ENCODE assay signal across 7 cellular contexts in the genomic region with DNA sequence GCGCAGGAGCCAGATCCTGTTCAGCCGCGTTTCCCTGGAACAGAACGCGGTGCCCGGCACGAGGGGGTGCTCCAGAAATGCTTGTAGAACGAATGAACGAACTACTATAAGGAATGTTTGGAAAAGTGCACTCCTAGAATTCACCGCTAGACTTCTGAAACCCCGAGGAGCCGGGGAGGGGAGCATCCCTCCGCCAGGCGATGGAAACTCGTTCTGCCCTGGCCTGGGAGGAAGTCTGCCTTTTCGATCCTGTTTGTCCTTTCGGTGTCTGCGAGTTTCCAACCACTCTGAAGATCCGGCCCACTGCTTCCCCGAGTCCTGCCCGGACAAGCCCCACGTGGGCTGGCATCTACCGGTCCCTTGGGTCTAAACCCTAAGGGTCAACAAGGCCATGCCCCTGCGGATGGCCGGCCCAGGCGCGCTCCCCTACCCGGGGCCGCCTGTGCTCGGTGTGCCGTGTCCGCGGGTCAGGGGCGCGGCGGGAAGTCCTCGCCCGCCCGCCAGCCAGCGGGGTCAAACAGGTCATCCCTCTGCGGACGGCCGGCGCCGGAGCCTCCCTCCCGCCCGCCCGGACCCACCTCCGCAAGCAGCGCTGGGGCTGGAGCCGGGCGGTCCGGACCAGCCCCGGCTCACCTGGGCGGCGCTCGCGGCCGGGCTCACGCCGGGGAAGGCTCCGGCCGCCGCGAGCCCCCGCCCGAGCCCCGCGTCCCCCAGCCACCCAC. TPM values are rescaled to one million over a fixed set of nuclear protein-coding genes. Genes with fewer than 3 reads are reported as not detected.
DNase-seq lines count a peak whose midpoint lies in the region; ATAC-seq and TF ChIP-seq lines count a peak whose summit lies in the region.

No MANE protein-coding gene starts in this region.

- DNase-seq in GM23338 (ENCODE audit: low spot score) (peak; percentile 69), RWPE1 (ENCODE audit: low spot score) (peak; percentile 88), fibroblast of mammary gland (ENCODE audit: low read depth) (peak; percentile 32), nephron progenitor cell (peak; percentile 66), OCI-LY7 (ENCODE audit: low spot score) (no peak), T1000 (lab: John Stamatoyannopoulos, UW) (no peak)

- peak overlapping the region; percentile 82 for H3K4me3 ChIP-seq in GM23338
- H3K4me3 ChIP-seq in fibroblast of mammary gland (ENCODE audit: control insufficient read depth, low read depth, low read length) = peak overlapping the region; percentile 20
- H3K4me3 ChIP-seq in OCI-LY7 (ENCODE audit: low read depth, low read length, poor library complexity, severe bottlenecking) = no peak overlapping the region

- POLR2A ChIA-PET in RWPE1 (lab: Yijun Ruan, JAX; ENCODE audit: low non-redundant PET) = no interaction called here
- POLR2A ChIA-PET in OCI-LY7 (lab: Charles Lee) = no interaction called here

- intact Hi-C loops in OCI-LY7 (cut with micrococcal nuclease; ENCODE audit: unreplicated experiment) = no loop called here

- no peaks in the 10 kb centered on the region for H3K36me3 ChIP-seq in GM23338 (ENCODE audit: insufficient read depth)
- H3K36me3 ChIP-seq in OCI-LY7 (ENCODE audit: insufficient read depth, low read length) = no peaks in the 10 kb centered on the region

- no peaks in the 10 kb centered on the region for H3K79me2 ChIP-seq in GM23338 (replicated peaks; ENCODE audit: insufficient read depth)
- no peaks in the 10 kb centered on the region for H3K79me2 ChIP-seq in OCI-LY7 (ENCODE audit: insufficient read depth, low read depth, low read length)

- H3K4me1 Mint-ChIP-seq in GM23338 = peaks cover 27% of the 10 kb centered on the region
- peaks cover 73% of the 10 kb centered on the region for H3K4me1 Mint-ChIP-seq in nephron progenitor cell

- CTCF ChIA-PET in RWPE1 (lab: Yijun Ruan, JAX) (interaction anchor here (0.7 to 2.1 kb wide), 3 partner anchors 30 to 111 kb away, joined by 3 to 10 read pairs (median 3); no protein-coding TSS in a partner anchor), OCI-LY7 (lab: Charles Lee; ENCODE audit: unreplicated experiment) (interaction anchor here (0.6 kb wide), 1 partner anchor 21 kb away, joined by 4 read pairs; no protein-coding TSS in a partner anchor)

- no peaks in the 10 kb centered on the region; the same call in 2 of the 3 replicates for H3K36me3 Mint-ChIP-seq in GM23338 (ENCODE audit: low read depth)
- H3K36me3 Mint-ChIP-seq in nephron progenitor cell (ENCODE audit: low read depth) = peaks cover 9% of the 10 kb centered on the region

- H3K9me3 Mint-ChIP-seq in GM23338 (no peaks in the 10 kb centered on the region), nephron progenitor cell (no peaks in the 10 kb centered on the region)

- H3K4me3 Mint-ChIP-seq in GM23338 = peak overlapping the region; percentile 78
- H3K4me3 Mint-ChIP-seq in nephron progenitor cell = peak overlapping the region; percentile 86

- ATAC-seq in GM23338 = peak; percentile 33
- ATAC-seq in GM18909 (IDR thresholded peaks at IDR 0.05; ENCODE audit: poor library complexity, unreplicated experiment) = no peak

- BruUV-seq in OCI-LY7 (replicated peaks; lab: Mats Ljungman, UMichigan) = no TSS peak

- H3K9me3 ChIP-seq in OCI-LY7 (ENCODE audit: low read length) = no peaks in the 10 kb centered on the region

- H3K4me1 ChIP-seq in GM23338 (ENCODE audit: insufficient read depth) (peaks cover 12% of the 10 kb centered on the region; the same call in 1 of the 2 replicates), OCI-LY7 (ENCODE audit: insufficient read depth, low read length, poor library complexity, severe bottlenecking) (no peaks in the 10 kb centered on the region)

- peaks cover 48% of the 10 kb centered on the region for H3K27me3 ChIP-seq in GM23338 (ENCODE audit: insufficient read depth)

- H3F3A ChIP-seq in GM23338 (replicated peaks; ENCODE audit: low read depth) = 0 out of 2 replicates have a peak, but pooled peaks cover 3% of the 10 kb centered on the region

- H3K27me3 Mint-ChIP-seq in GM23338 (ENCODE audit: insufficient read depth, low read depth, poor library complexity) = peaks cover 27% of the 10 kb centered on the region
- H3K27me3 Mint-ChIP-seq in nephron progenitor cell (ENCODE audit: low read depth, poor library complexity) = peaks cover 12% of the 10 kb centered on the region

- H3K9me2 ChIP-seq in GM23338 (ENCODE audit: insufficient read depth) (no peaks in the 10 kb centered on the region), OCI-LY7 (ENCODE audit: insufficient read depth, low read length) (no peaks in the 10 kb centered on the region)

- TF ChIP-seq CTCF in GM23338 (conservative IDR thresholded peaks at IDR 0.05; ENCODE audit: low read depth in 2 of 2) (peak in 1 of 2 experiments; percentile 27; a peak in 2 of 4 replicates), RWPE1 (conservative IDR thresholded peaks at IDR 0.05; ENCODE audit: low read depth) (no peak; the same call in 1 of the 2 replicates), fibroblast of mammary gland (conservative IDR thresholded peaks at IDR 0.05; ENCODE audit: control insufficient read depth, insufficient read depth, low read depth, low read length) (peak; percentile 12), nephron progenitor cell (IDR thresholded peaks at IDR 0.05) (no peak), OCI-LY7 (conservative IDR thresholded peaks at IDR 0.05; ENCODE audit: low read length) (no peak)

- H3K27ac ChIP-seq in GM23338 (ENCODE audit: low read depth) (no peak overlapping the region), RWPE1 (peak overlapping the region; percentile 98), OCI-LY7 (ENCODE audit: low read depth, low read length, poor library complexity, severe bottlenecking) (no peak overlapping the region)

- H4K20me1 ChIP-seq in GM23338 (replicated peaks; ENCODE audit: insufficient read depth) (no peaks in the 10 kb centered on the region), OCI-LY7 (ENCODE audit: insufficient read depth, low read length) (no peaks in the 10 kb centered on the region)

- H3K27ac Mint-ChIP-seq in GM23338 (no peak overlapping the region), nephron progenitor cell (peak overlapping the region; percentile 80)

- peak overlapping the region; percentile 93 for H3K4me2 ChIP-seq in GM23338
- no peak overlapping the region for H3K4me2 ChIP-seq in OCI-LY7 (ENCODE audit: low read length)

- H2AFZ ChIP-seq in GM23338 (peak overlapping the region; percentile 93), OCI-LY7 (ENCODE audit: low read length) (no peak overlapping the region)

TF ChIP-seq in GM23338, 12 proteins besides CTCF, POLR2A, EP300 and RAD21 (continues in another document):
- TF ChIP-seq ZNF331 (CRISPR knock-in tag; IDR thresholded peaks at IDR 0.05; ENCODE audit: low read depth) (no peak), ZNF114 (CRISPR knock-in tag; IDR thresholded peaks at IDR 0.05) (no peak), REST (IDR thresholded peaks at IDR 0.05; ENCODE audit: unreplicated experiment) (no peak), EZH2phosphoT487 (IDR thresholded peaks at IDR 0.05; ENCODE audit: unreplicated experiment) (no peak)

RNA-seq across cellular contexts. Expression of gene SULF2, which starts 0.5 kb away (rescaled TPM):
- total RNA-seq in GM23338 (2014; rRNA removed; shearing (Covaris generic)) = 14.0 and 20.7 TPM in 2 replicates
- polyA plus RNA-seq in GM23338 (2016; fragmentation: Nextera tagmentation; extraction: Ambion mirVana) = 9.5 and 10.7 TPM in 2 replicates
- 0.03 TPM in 1 of 2 replicates, not detected in the other for total RNA-seq in OCI-LY7 (2014; rRNA removed; shearing (Covaris generic))
- 0.51 TPM in 1 of 2 replicates, not detected in the other for total RNA-seq in OCI-LY7 (2022)

Comparison
In these comparisons a context has a peak if more than half of its experiments do, and no peak if none do; other contexts are left out.
1. DNase-seq: peak in GM23338 (single experiment), RWPE1 (single experiment), fibroblast of mammary gland (single experiment) and nephron progenitor cell (single experiment); none in OCI-LY7 (single experiment) and T1000 (single experiment).